In the genomic region with DNA sequence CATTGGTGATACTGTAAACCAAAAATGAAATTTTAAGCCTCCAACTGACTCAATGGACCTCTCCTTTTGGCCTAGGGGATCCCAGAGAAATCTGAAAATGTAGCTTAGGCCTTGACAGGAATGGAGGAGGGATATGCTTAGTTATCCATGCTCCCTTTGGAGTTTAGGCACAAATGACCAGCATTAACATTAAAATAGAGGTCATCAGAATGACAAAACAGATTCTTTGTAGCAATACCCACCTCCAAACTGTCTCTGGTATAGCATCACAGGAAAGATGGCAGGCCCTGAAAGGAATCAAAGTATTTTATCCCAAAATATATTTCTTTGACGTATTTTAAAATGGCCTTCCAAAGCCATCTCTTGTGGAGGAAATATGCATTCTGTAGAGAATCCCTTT, we compare ENCODE assay signal across 22 cellular contexts. TPM values are rescaled to one million over a fixed set of nuclear protein-coding genes. Genes with fewer than 3 reads are reported as not detected.
"Had no signal": no experiment of that assay in that cellular context is flagged by ENCODE, and none has a peak within 500 bp of the region (broad histone marks: within the 10 kb centered on the region; RNA-seq: fewer than 3 reads in every experiment).

No MANE protein-coding gene starts in this region.

- FAIRE-seq: astrocyte, RCC 7860 had no signal

- ATAC-seq: activated T-helper 17 cell treated with anti-CD3 and anti-CD28 coated beads, Interleukin-2, amount 50 U/mL, for 72 hours; PC-3 had no signal

- DNase-seq: activated B cell treated with CpG ODN at 0.5 μM for 24 hours; activated CD4-positive, alpha-beta memory T cell treated with anti-CD3 and anti-CD28 coated beads for 36 hours; activated CD4-positive, alpha-beta T cell treated with anti-CD3 and anti-CD28 coated beads for 1 hour; activated CD4-positive, alpha-beta T cell treated with anti-CD3 and anti-CD28 coated beads, Interleukin-2, amount 10 ng/mL, durations not matched to agents 24 days and 14 days; activated CD8-positive, alpha-beta memory T cell treated with anti-CD3 and anti-CD28 coated beads for 24 hours; activated gamma-delta T cell; activated naive CD4-positive, alpha-beta T cell treated with anti-CD3 and anti-CD28 coated beads for 36 hours; activated T-cell treated with anti-CD3 and anti-CD28 coated beads, Interleukin-2, amount 50 U/mL, for 48 hours; amygdala; Karpas-422; MM.1S; NCI-H1105; NCI-H1436; NCI-H187; NCI-H2081; NCI-H446; NCI-H524; PC-3; SHP77 had no signal

RNA-seq across cellular contexts. Expression of gene LRRN3, which starts 39.1 kb away (rescaled TPM):
- total RNA-seq: activated B cell treated with CpG ODN at 0.5 μM for 24 hours, PC-3 had no signal
